Comparison of ENCODE assay signal across 22 cellular contexts in the genomic region with DNA sequence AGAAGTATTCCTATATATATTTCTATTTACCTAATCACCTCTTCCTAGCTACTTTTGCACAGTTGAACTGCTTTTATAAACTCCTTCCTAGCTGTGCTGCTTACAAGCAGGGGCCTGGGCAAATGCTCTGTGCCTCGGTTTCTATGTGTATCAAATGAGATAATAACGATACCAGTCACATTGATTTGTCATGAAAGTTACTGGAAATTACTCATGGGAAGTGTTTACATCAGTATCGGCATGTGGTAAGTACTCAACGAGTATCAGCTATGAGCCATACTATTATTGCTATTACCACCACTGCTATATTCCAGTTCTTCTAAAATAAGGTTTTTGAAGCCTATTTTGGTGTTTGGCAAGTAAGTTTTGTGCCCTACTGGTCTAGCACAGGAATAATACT. TPM values are rescaled to one million over a fixed set of nuclear protein-coding genes. Genes with fewer than 3 reads are reported as not detected.
DNase-seq lines count a peak whose midpoint lies in the region; ATAC-seq and TF ChIP-seq lines count a peak whose summit lies in the region.
"Had no signal": no experiment of that assay in that cellular context is flagged by ENCODE, and none has a peak within 500 bp of the region (broad histone marks: within the 10 kb centered on the region; RNA-seq: fewer than 3 reads in every experiment).

No MANE protein-coding gene starts in this region.

- in situ Hi-C loops in GM23248 (cut with MboI), result no loop called here
- in situ Hi-C loops in gastrocnemius medialis (cut with MboI; ENCODE audit: low sequenced_read_pairs in 4 of 4), result no loop called here

- H3K36me3 ChIP-seq in GM23248 (ENCODE audit: low read depth) (peaks cover 40% of the 10 kb centered on the region; the same call in 1 of the 2 replicates), adipocyte (ENCODE audit: control insufficient read depth, insufficient read depth, low read length, severe bottlenecking) (peaks cover 37% of the 10 kb centered on the region), gastrocnemius medialis (no peaks in the 10 kb centered on the region)

- H3K4me1 ChIP-seq in GM23248 (ENCODE audit: insufficient read depth), result peaks cover 67% of the 10 kb centered on the region
- H3K4me1 ChIP-seq in adipocyte (ENCODE audit: control insufficient read depth, insufficient read depth, low read length), result peaks cover 65% of the 10 kb centered on the region
- H3K4me1 ChIP-seq in gastrocnemius medialis, result peaks cover 0 to 18% of the 10 kb centered on the region in 2 donors

- TF ChIP-seq CTCF in fibroblast of mammary gland (conservative IDR thresholded peaks at IDR 0.05; ENCODE audit: control insufficient read depth, insufficient read depth, low read depth, low read length), result no peak
- no peak for TF ChIP-seq CTCF in gastrocnemius medialis (IDR thresholded peaks at IDR 0.05 in 4 of 5, conservative IDR thresholded peaks at IDR 0.05 in 1 of 5)

- no peaks in the 10 kb centered on the region for H3K27me3 ChIP-seq in GM23248 (replicated peaks; ENCODE audit: insufficient read depth)
- no peaks in the 10 kb centered on the region for H3K27me3 ChIP-seq in adipocyte (replicated peaks; ENCODE audit: control insufficient read depth, insufficient read depth, low read length)
- H3K27me3 ChIP-seq in gastrocnemius medialis, result no peaks in the 10 kb centered on the region
- H3K27me3 ChIP-seq: body of pancreas had no signal

- no peak for TF ChIP-seq POLR2A in gastrocnemius medialis (IDR thresholded peaks at IDR 0.05)

- H4K20me1 ChIP-seq in GM23248 (ENCODE audit: insufficient read depth), result no peaks in the 10 kb centered on the region

- no peaks in the 10 kb centered on the region for H3K9me2 ChIP-seq in GM23248 (ENCODE audit: insufficient read depth)

- peak overlapping the region; percentile 96 for H3K4me2 ChIP-seq in GM23248 (ENCODE audit: unreplicated experiment)
- H3K4me2 ChIP-seq: KMS-11 had no signal

- peaks cover 87% of the 10 kb centered on the region for H3F3A ChIP-seq in GM23248 (ENCODE audit: insufficient read depth)

- no peak overlapping the region for H2AFZ ChIP-seq in GM23248

- DNase-seq in GM23248 (peak; percentile 80), adipocyte (ENCODE audit: low read depth) (no peak), fibroblast of mammary gland (ENCODE audit: low read depth) (peak; percentile 89), gastrocnemius medialis (no peak), A172 (ENCODE audit: low spot score) (no peak)
- DNase-seq in activated effector memory CD4-positive, alpha-beta T cell treated with anti-CD3 and anti-CD28 coated beads, Interleukin-2, amount 50 U/mL, for 16 hours, result no peak
- DNase-seq: activated CD4-positive, alpha-beta T cell treated with anti-CD3 and anti-CD28 coated beads, Interleukin-2, amount 50 U/mL, for 4 hours; activated T-cell treated with anti-CD3 and anti-CD28 coated beads, Interleukin-2, amount 50 U/mL, for 24 hours; body of pancreas; CD8-positive, alpha-beta T cell; H9; NCI-H1048; NCI-H2029 treated with DMSO at 0.1 percent for 48 hours; NCI-H524; right cardiac atrium; stimulated activated naive CD4-positive, alpha-beta T cell treated with Interleukin-2 at 50 U/mL for 16 hours; T-cell had no signal

- intact Hi-C loops in gastrocnemius medialis (cut with DNase I; ENCODE audit: low total_unique reads), result no loop called here

- H3K79me2 ChIP-seq in GM23248 (ENCODE audit: insufficient read depth), result peaks cover 99% of the 10 kb centered on the region

- H3K27ac ChIP-seq in GM23248 (peak overlapping the region; percentile 82), gastrocnemius medialis (peak overlapping the region in 3 of 4 donors; percentile 79 to 82 (median 82))
- H3K27ac ChIP-seq: body of pancreas, KMS-11 had no signal

- H3K9ac ChIP-seq in GM23248, result peak overlapping the region; percentile 95
- H3K9ac ChIP-seq in adipocyte (ENCODE audit: low read length), result peak overlapping the region; percentile 96
- H3K9ac ChIP-seq: KMS-11 had no signal

- WGBS in GM23248 (ENCODE audit: low coverage in 1 of 2, low lambda C conversion rate in 2 of 2, missing lambda C conversion rate in 2 of 2), 2 experiments, result 2 to 5% methylated on average over 4 of the region's 4 CpGs

- H3K9me3 ChIP-seq in GM23248 (ENCODE audit: low read depth) (no peaks in the 10 kb centered on the region), adipocyte (ENCODE audit: control insufficient read depth, low read length) (no peaks in the 10 kb centered on the region), gastrocnemius medialis (no peaks in the 10 kb centered on the region)
- H3K9me3 ChIP-seq: body of pancreas had no signal

- H3K4me3 ChIP-seq in GM23248, result peak overlapping the region; percentile 100
- H3K4me3 ChIP-seq in adipocyte (ENCODE audit: low read length), result peak overlapping the region; percentile 95
- no peak overlapping the region for H3K4me3 ChIP-seq in fibroblast of mammary gland (ENCODE audit: control insufficient read depth, low read depth, low read length)
- H3K4me3 ChIP-seq in gastrocnemius medialis, result no peak overlapping the region
- H3K4me3 ChIP-seq: body of pancreas had no signal

- ATAC-seq in gastrocnemius medialis (no peak), HG03196 (IDR thresholded peaks at IDR 0.05; ENCODE audit: unreplicated experiment) (no peak), GM18858 (IDR thresholded peaks at IDR 0.05; ENCODE audit: unreplicated experiment) (no peak)
- ATAC-seq: activated naive CD4-positive, alpha-beta T cell treated with anti-CD3 and anti-CD28 coated beads, Interleukin-2, amount 50 U/mL, for 72 hours; body of pancreas; CD8-positive, alpha-beta T cell; right cardiac atrium; Right ventricle myocardium inferior; T-cell had no signal

RNA-seq across cellular contexts. Expression of a gene that starts 4.9 kb away (rescaled TPM):
- 429 and 440 TPM in 2 replicates for total RNA-seq in GM23248 (2014; rRNA removed; shearing (Covaris generic))
- polyA plus RNA-seq in GM23248 (2016; fragmentation: Nextera tagmentation; extraction: Ambion mirVana), result 331 and 339 TPM in 2 replicates
- 10 to 100 TPM in 1 of 4 donors, 1 to 10 TPM in 3; 4.4 to 19.1 (median 7.4) TPM for total RNA-seq in gastrocnemius medialis
- 7.4 and 11.5 TPM in 2 replicates for total RNA-seq in A172 (2014; rRNA removed; shearing (Covaris generic))
- total RNA-seq: activated naive CD4-positive, alpha-beta T cell treated with anti-CD3 and anti-CD28 coated beads, Interleukin-2, amount 50 U/mL, for 72 hours; CD8-positive, alpha-beta T cell had no signal

Comparison
In these comparisons a context has a peak if more than half of its experiments do, and no peak if none do; other contexts are left out.
1. DNase-seq: peak in GM23248 (single experiment) and fibroblast of mammary gland (single experiment); none in adipocyte (single experiment), gastrocnemius medialis (0 of 2), A172 (single experiment) and activated effector memory CD4-positive, alpha-beta T cell treated with anti-CD3 and anti-CD28 coated beads, Interleukin-2, amount 50 U/mL, for 16 hours (single experiment).
2. H3K4me3 ChIP-seq: peak in GM23248 (single experiment) and adipocyte (single experiment); none in fibroblast of mammary gland (single experiment) and gastrocnemius medialis (0 of 4).
3. RNA of a gene that starts 4.9 kb away (total RNA-seq): 429 to 440 TPM in GM23248; 4.4 to 19.1 TPM in gastrocnemius medialis and 7.4 to 11.5 TPM in A172; every median in the first group is over 10 times any median in the second.